2 cellular contexts compared by ENCODE assay signal in the genomic region with DNA sequence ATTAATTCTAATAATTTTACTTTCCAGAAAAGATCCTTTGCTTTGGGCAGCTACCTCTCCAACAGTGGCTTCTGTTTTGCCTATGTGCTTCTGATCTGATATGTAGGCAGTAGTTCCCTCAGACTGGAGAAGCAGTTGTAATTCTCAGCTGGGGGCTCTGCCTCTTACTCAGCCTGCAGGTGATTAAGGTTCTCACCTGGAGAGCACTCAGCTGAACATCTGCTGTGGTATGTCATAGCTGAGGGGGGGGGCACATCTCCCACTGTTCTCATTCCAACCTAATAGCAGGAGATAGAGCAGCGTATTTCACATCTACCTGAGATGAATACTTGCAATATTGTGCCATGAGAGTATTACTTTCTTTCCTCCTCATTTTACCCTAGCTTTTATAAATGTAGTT.
TF ChIP-seq lines count a peak whose summit lies in the region.

No MANE protein-coding gene starts in this region.

TF ChIP-seq in GM23338, 12 proteins besides CTCF, POLR2A, EP300 and RAD21:
- peak; percentile 20; the same call in 1 of the 2 replicates for TF ChIP-seq CREB1 (CRISPR knock-in tag; IDR thresholded peaks at IDR 0.05; ENCODE audit: low read depth)
- TF ChIP-seq, protein P1, sequence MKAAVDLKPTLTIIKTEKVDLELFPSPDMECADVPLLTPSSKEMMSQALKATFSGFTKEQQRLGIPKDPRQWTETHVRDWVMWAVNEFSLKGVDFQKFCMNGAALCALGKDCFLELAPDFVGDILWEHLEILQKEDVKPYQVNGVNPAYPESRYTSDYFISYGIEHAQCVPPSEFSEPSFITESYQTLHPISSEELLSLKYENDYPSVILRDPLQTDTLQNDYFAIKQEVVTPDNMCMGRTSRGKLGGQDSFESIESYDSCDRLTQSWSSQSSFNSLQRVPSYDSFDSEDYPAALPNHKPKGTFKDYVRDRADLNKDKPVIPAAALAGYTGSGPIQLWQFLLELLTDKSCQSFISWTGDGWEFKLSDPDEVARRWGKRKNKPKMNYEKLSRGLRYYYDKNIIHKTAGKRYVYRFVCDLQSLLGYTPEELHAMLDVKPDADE (IDR thresholded peaks at IDR 0.05) = no peak
- TF ChIP-seq, protein P2, sequence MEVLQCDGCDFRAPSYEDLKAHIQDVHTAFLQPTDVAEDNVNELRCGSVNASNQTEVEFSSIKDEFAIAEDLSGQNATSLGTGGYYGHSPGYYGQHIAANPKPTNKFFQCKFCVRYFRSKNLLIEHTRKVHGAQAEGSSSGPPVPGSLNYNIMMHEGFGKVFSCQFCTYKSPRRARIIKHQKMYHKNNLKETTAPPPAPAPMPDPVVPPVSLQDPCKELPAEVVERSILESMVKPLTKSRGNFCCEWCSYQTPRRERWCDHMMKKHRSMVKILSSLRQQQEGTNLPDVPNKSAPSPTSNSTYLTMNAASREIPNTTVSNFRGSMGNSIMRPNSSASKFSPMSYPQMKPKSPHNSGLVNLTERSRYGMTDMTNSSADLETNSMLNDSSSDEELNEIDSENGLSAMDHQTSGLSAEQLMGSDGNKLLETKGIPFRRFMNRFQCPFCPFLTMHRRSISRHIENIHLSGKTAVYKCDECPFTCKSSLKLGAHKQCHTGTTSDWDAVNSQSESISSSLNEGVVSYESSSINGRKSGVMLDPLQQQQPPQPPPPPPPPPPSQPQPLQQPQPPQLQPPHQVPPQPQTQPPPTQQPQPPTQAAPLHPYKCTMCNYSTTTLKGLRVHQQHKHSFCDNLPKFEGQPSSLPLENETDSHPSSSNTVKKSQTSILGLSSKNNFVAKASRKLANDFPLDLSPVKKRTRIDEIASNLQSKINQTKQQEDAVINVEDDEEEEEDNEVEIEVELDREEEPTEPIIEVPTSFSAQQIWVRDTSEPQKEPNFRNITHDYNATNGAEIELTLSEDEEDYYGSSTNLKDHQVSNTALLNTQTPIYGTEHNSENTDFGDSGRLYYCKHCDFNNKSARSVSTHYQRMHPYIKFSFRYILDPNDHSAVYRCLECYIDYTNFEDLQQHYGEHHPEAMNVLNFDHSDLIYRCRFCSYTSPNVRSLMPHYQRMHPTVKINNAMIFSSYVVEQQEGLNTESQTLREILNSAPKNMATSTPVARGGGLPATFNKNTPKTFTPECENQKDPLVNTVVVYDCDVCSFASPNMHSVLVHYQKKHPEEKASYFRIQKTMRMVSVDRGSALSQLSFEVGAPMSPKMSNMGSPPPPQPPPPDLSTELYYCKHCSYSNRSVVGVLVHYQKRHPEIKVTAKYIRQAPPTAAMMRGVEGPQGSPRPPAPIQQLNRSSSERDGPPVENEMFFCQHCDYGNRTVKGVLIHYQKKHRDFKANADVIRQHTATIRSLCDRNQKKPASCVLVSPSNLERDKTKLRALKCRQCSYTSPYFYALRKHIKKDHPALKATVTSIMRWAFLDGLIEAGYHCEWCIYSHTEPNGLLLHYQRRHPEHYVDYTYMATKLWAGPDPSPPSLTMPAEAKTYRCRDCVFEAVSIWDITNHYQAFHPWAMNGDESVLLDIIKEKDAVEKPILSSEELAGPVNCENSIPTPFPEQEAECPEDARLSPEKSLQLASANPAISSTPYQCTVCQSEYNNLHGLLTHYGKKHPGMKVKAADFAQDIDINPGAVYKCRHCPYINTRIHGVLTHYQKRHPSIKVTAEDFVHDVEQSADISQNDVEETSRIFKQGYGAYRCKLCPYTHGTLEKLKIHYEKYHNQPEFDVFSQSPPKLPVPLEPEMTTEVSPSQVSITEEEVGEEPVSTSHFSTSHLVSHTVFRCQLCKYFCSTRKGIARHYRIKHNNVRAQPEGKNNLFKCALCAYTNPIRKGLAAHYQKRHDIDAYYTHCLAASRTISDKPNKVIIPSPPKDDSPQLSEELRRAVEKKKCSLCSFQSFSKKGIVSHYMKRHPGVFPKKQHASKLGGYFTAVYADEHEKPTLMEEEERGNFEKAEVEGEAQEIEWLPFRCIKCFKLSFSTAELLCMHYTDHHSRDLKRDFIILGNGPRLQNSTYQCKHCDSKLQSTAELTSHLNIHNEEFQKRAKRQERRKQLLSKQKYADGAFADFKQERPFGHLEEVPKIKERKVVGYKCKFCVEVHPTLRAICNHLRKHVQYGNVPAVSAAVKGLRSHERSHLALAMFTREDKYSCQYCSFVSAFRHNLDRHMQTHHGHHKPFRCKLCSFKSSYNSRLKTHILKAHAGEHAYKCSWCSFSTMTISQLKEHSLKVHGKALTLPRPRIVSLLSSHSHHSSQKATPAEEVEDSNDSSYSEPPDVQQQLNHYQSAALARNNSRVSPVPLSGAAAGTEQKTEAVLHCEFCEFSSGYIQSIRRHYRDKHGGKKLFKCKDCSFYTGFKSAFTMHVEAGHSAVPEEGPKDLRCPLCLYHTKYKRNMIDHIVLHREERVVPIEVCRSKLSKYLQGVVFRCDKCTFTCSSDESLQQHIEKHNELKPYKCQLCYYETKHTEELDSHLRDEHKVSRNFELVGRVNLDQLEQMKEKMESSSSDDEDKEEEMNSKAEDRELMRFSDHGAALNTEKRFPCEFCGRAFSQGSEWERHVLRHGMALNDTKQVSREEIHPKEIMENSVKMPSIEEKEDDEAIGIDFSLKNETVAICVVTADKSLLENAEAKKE (CRISPR knock-in tag; IDR thresholded peaks at IDR 0.05) = peak; percentile 85

TF ChIP-seq in H1, 55 proteins besides CTCF, POLR2A, EP300 and RAD21:
- TF ChIP-seq FOSL1 (IDR thresholded peaks at IDR 0.05; ENCODE audit: insufficient read depth, low read depth, low read length) (no peak), TBP (IDR thresholded peaks at IDR 0.05; ENCODE audit: low read depth, low read length) (no peak), NANOG (IDR thresholded peaks at IDR 0.05; ENCODE audit: insufficient read depth, low read depth, low read length, poor library complexity, severe bottlenecking) (peak; percentile 21), KDM1A (IDR thresholded peaks at IDR 0.05; ENCODE audit: borderline replicate concordance, low read length) (no peak), TEAD4 (IDR thresholded peaks at IDR 0.05; ENCODE audit: low read depth, low read length) (peak; percentile 64; the same call in 1 of the 2 replicates), BCL11A (IDR thresholded peaks at IDR 0.05; ENCODE audit: low read depth in 2 of 2, low read length in 2 of 2) (no peak), HDAC2 (IDR thresholded peaks at IDR 0.05; ENCODE audit: borderline replicate concordance in 1 of 2, low read depth in 2 of 2, low read length in 2 of 2) (0 out of 4 replicates have a peak, but pooled peaks of 1 of the 2 experiments have one; percentile 39), BRCA1 (IDR thresholded peaks at IDR 0.05; ENCODE audit: low read depth, low read length) (no peak), SUZ12 (IDR thresholded peaks at IDR 0.05; ENCODE audit: low read length) (no peak), SIRT6 (IDR thresholded peaks at IDR 0.05; ENCODE audit: low read length) (no peak), JUND (IDR thresholded peaks at IDR 0.05; ENCODE audit: low read length) (0 out of 2 replicates have a peak, but pooled peaks have one; percentile 15), TCF12 (IDR thresholded peaks at IDR 0.05; ENCODE audit: low read depth, low read length) (0 out of 2 replicates have a peak, but pooled peaks have one; percentile 88), CREB1 (IDR thresholded peaks at IDR 0.05) (no peak)
TF ChIP-seq in H1: peak in this region for 5.
